8 cellular contexts compared by ENCODE assay signal in genomic region chr12:49131051-49131972, GRCh38. TPM values are rescaled to one million over a fixed set of nuclear protein-coding genes. Genes with fewer than 3 reads are reported as not detected.
DNase-seq lines count a peak whose midpoint lies in the region; ATAC-seq and TF ChIP-seq lines count a peak whose summit lies in the region.

Gene TUBA1B, minus strand, starts transcription at chr12:49131395. Its CDS starts 95 bp downstream, at chr12:49131300.

- DNase-seq in AML-193 (lab: John Stamatoyannopoulos, UW) (peak; percentile 77 to 81), NCI-H510A (lab: John Stamatoyannopoulos, UW) (peak; percentile 81), cerebellum (ENCODE audit: low spot score) (peak; percentile 98), kidney epithelial cell (ENCODE audit: low read depth) (no peak)
- peak; percentile 95 for DNase-seq in activated CD4-positive, alpha-beta T cell treated with anti-CD3 and anti-CD28 coated beads for 36 hours
- DNase-seq in stimulated activated CD4-positive, alpha-beta T cell treated with anti-CD3 and anti-CD28 coated beads, Interleukin-15, amount 100 ng/mL, for 48 hours (ENCODE audit: low read depth in 2 of 2), result peak; percentile 84 to 87

- no peaks in the 10 kb centered on the region for H3K27me3 ChIP-seq in kidney epithelial cell (ENCODE audit: control insufficient read depth, insufficient read depth, low read length)

- H3K27ac Mint-ChIP-seq in activated CD4-positive, alpha-beta T cell treated with anti-CD3 and anti-CD28 coated beads for 36 hours, result peak within 1 kb of the TSS; percentile 97

- no peaks in the 10 kb centered on the region for H3K9me3 Mint-ChIP-seq in activated CD4-positive, alpha-beta T cell treated with anti-CD3 and anti-CD28 coated beads for 36 hours (ENCODE audit: low read depth)

- POLR2A ChIA-PET in activated CD4-positive, alpha-beta T cell treated with anti-CD3 and anti-CD28 coated beads for 36 hours (lab: Charles Lee), result interaction anchor here (0.6 to 4.2 kb wide), 29 partner anchors 14 to 279 kb away, joined by 3 to 47 read pairs (median 4); partner anchors contain the start of genes ARF3, DDX23, DHH and FKBP11

- TF ChIP-seq CTCF in kidney epithelial cell (IDR thresholded peaks at IDR 0.05; ENCODE audit: insufficient read depth, low read length, poor library complexity, severe bottlenecking), result no peak

- peaks cover 44% of the 10 kb centered on the region for H3K4me1 Mint-ChIP-seq in activated CD4-positive, alpha-beta T cell treated with anti-CD3 and anti-CD28 coated beads for 36 hours

- TF ChIP-seq POLR2A in GM19193 (IDR thresholded peaks at IDR 0.05; ENCODE audit: extremely low read depth, insufficient read depth, insufficient read length), result peak; percentile 100

- ATAC-seq in HG03378 (IDR thresholded peaks at IDR 0.05; ENCODE audit: unreplicated experiment), result peak; percentile 38
- ATAC-seq in activated CD4-positive, alpha-beta T cell treated with anti-CD3 and anti-CD28 coated beads for 36 hours, result peak; percentile 82

- H3K36me3 Mint-ChIP-seq in activated CD4-positive, alpha-beta T cell treated with anti-CD3 and anti-CD28 coated beads for 36 hours (ENCODE audit: low read depth), result peaks cover 40% of the 10 kb centered on the region

- CTCF ChIA-PET in activated CD4-positive, alpha-beta T cell treated with anti-CD3 and anti-CD28 coated beads for 36 hours (lab: Charles Lee), result interaction anchor here (0.5 to 3.0 kb wide), 23 partner anchors 10 to 458 kb away, joined by 3 to 20 read pairs (median 4); partner anchors contain the start of genes LMBR1L, RHEBL1, TROAP and TUBA1A

- H3K4me3 Mint-ChIP-seq in activated CD4-positive, alpha-beta T cell treated with anti-CD3 and anti-CD28 coated beads for 36 hours, result peak within 1 kb of the TSS; percentile 99

- no peaks in the 10 kb centered on the region for H3K27me3 Mint-ChIP-seq in activated CD4-positive, alpha-beta T cell treated with anti-CD3 and anti-CD28 coated beads for 36 hours

- intact Hi-C loops in activated CD4-positive, alpha-beta T cell treated with anti-CD3 and anti-CD28 coated beads for 36 hours (cut with DNase I, micrococcal nuclease), result loop anchor here (1.0 to 10.0 kb wide), 17 partner anchors 43 to 934 kb away; partner anchors contain the start of genes CCNT1 (in 2 of the 2), TROAP (in 2 of the 2), ARF3 (in 1 of the 2) and DDX23 (in 1 of the 2)

- peaks cover 3% of the 10 kb centered on the region for H3K36me3 ChIP-seq in kidney epithelial cell (ENCODE audit: control insufficient read depth, insufficient read depth, low read length)

- H3K4me3 ChIP-seq in kidney epithelial cell (ENCODE audit: low read depth, low read length), result peak within 1 kb of the TSS; percentile 88

RNA-seq across cellular contexts. Expression of gene TUBA1B, which starts in this region (rescaled TPM):
- 1,000 to 10,000 TPM; 2,393 to 2,425 TPM for total RNA-seq in activated CD4-positive, alpha-beta T cell treated with anti-CD3 and anti-CD28 coated beads for 36 hours
- total RNA-seq in cerebellum, result 671 TPM
- 739 and 794 TPM in 2 replicates for total RNA-seq in kidney epithelial cell
